In genomic region chr5:131857388-131857787, GRCh38 we compare ENCODE assay signal across 1 cellular context.
TF ChIP-seq lines count a peak whose summit lies in the region.

No MANE protein-coding gene starts in this region.

TF ChIP-seq in H1, 55 proteins besides CTCF, POLR2A, EP300 and RAD21 (continued from another document):
- TF ChIP-seq SIN3A (conservative IDR thresholded peaks at IDR 0.05 in 1 of 2, IDR thresholded peaks at IDR 0.05 in 1 of 2; ENCODE audit: low read depth in 1 of 2, low read length in 2 of 2) = no peak
- no peak for TF ChIP-seq CHD7 (IDR thresholded peaks at IDR 0.05; ENCODE audit: insufficient replicate concordance, low read length)
- TF ChIP-seq GTF2F1 (IDR thresholded peaks at IDR 0.05; ENCODE audit: borderline replicate concordance, low read depth, low read length) = no peak
- no peak for TF ChIP-seq GABPA (IDR thresholded peaks at IDR 0.05; ENCODE audit: borderline replicate concordance, insufficient read depth, low read length)
- no peak for TF ChIP-seq SP2 (IDR thresholded peaks at IDR 0.05; ENCODE audit: low read length)
- TF ChIP-seq SP4 (IDR thresholded peaks at IDR 0.05; ENCODE audit: low read length) = no peak
- no peak for TF ChIP-seq YY1 (IDR thresholded peaks at IDR 0.05; ENCODE audit: low read depth, low read length)
- TF ChIP-seq TCF12 (IDR thresholded peaks at IDR 0.05; ENCODE audit: low read depth, low read length) = no peak
- TF ChIP-seq MAFK (IDR thresholded peaks at IDR 0.05; ENCODE audit: low read depth, low read length) = no peak
- TF ChIP-seq RXRA (IDR thresholded peaks at IDR 0.05; ENCODE audit: insufficient read depth, low read depth, low read length) = no peak
- no peak for TF ChIP-seq USF2 (IDR thresholded peaks at IDR 0.05; ENCODE audit: low read length)
- no peak for TF ChIP-seq SRF (IDR thresholded peaks at IDR 0.05; ENCODE audit: low read depth, low read length)
- TF ChIP-seq NRF1 (IDR thresholded peaks at IDR 0.05; ENCODE audit: low read depth, low read length) = no peak
